8 cellular contexts compared by ENCODE assay signal in genomic region chr15:99631256-99631655, GRCh38.
A peak's percentile ranks its signal among the peaks of the same experiment; 100 is the strongest.
DNase-seq lines count a peak whose midpoint lies in the region; ATAC-seq and TF ChIP-seq lines count a peak whose summit lies in the region.

No MANE protein-coding gene starts in this region.

- H2BK120ac ChIP-seq in H9 (ENCODE audit: low read depth, low read length, poor library complexity, severe bottlenecking), result no peak overlapping the region

- no peak overlapping the region for H2BK20ac ChIP-seq in H9 (ENCODE audit: low read depth, low read length, poor library complexity, severe bottlenecking)

- H3K27me3 ChIP-seq in gastrocnemius medialis, result no peaks in the 10 kb centered on the region
- H3K27me3 ChIP-seq in H9 (ENCODE audit: insufficient read depth, low read length), result no peaks in the 10 kb centered on the region
- H3K27me3 ChIP-seq in smooth muscle cell (ENCODE audit: low read depth), result no peaks in the 10 kb centered on the region

- H3K27ac Mint-ChIP-seq in T-helper 17 cell (no peak overlapping the region), H9 (peak overlapping the region in 1 of 3 experiments; percentile 40; a peak in 1 of 7 replicates)

- H4K20me1 ChIP-seq in H9 (ENCODE audit: control insufficient read depth, insufficient read depth, insufficient read length) (no peaks in the 10 kb centered on the region), smooth muscle cell (ENCODE audit: low read depth) (peaks cover 55% of the 10 kb centered on the region)

- no peak overlapping the region for H2BK15ac ChIP-seq in H9 (ENCODE audit: low read depth, low read length)

- no peak overlapping the region for H2BK12ac ChIP-seq in H9 (ENCODE audit: insufficient read length, low read depth, low read length)

- no peak overlapping the region for H4K8ac ChIP-seq in H9 (replicated peaks; ENCODE audit: insufficient read length, low read depth, low read length)

- H3K4me1 Mint-ChIP-seq in T-helper 17 cell (peaks cover 30% of the 10 kb centered on the region), H9 (peaks cover 39 to 46% of the 10 kb centered on the region in 2 experiments)

- no peak overlapping the region for H2BK5ac ChIP-seq in H9 (ENCODE audit: insufficient read length, low read length)

- no peak overlapping the region for H2AK5ac ChIP-seq in H9 (ENCODE audit: insufficient read length, low read length)

- H3K27me3 Mint-ChIP-seq in T-helper 17 cell (no peaks in the 10 kb centered on the region), H9 (ENCODE audit: low read depth) (no peaks in the 10 kb centered on the region)

- no peak for TF ChIP-seq POLR2A in gastrocnemius medialis (IDR thresholded peaks at IDR 0.05)

- no peak overlapping the region for H4K5ac ChIP-seq in H9 (ENCODE audit: insufficient read length, low read depth, low read length)

- H3K27ac ChIP-seq in gastrocnemius medialis (peak overlapping the region; percentile 65 to 79 (median 70)), H9 (ENCODE audit: insufficient read length, low read depth, low read length) (no peak overlapping the region), smooth muscle cell (ENCODE audit: low read depth) (no peak overlapping the region)

- H3K4me1 ChIP-seq in gastrocnemius medialis, result peaks cover 46 to 54% of the 10 kb centered on the region in 2 donors
- peaks cover 3% of the 10 kb centered on the region; the same call in 1 of the 2 replicates for H3K4me1 ChIP-seq in H9 (ENCODE audit: insufficient read depth, low read length)
- H3K4me1 ChIP-seq in smooth muscle cell (ENCODE audit: low read depth), result peaks cover 7% of the 10 kb centered on the region

- H3K79me2 ChIP-seq in H9 (ENCODE audit: insufficient read depth, low read length), result no peaks in the 10 kb centered on the region
- H3K79me2 ChIP-seq in smooth muscle cell (ENCODE audit: low read depth), result peaks cover 83% of the 10 kb centered on the region

- H3K4me2 ChIP-seq in H9 (ENCODE audit: insufficient read depth, insufficient read length, low read length) (no peak overlapping the region), smooth muscle cell (no peak overlapping the region)

- no peaks in the 10 kb centered on the region for H3K23me2 ChIP-seq in H9 (ENCODE audit: insufficient read length, low read depth, low read length, poor library complexity, severe bottlenecking)

- no peak overlapping the region for H3K14ac ChIP-seq in H9 (ENCODE audit: insufficient read depth, low read length)

- in situ Hi-C loops in gastrocnemius medialis (cut with MboI; ENCODE audit: low sequenced_read_pairs in 4 of 4), result loop anchor here in 1 of 4 donors (10.0 kb wide), 1 partner anchor 64 kb away; no protein-coding TSS in a partner anchor

- H3K9ac ChIP-seq in H9 (ENCODE audit: extremely low read depth, insufficient read length, low read length), result no peak overlapping the region
- H3K9ac ChIP-seq in smooth muscle cell (ENCODE audit: low read depth), result no peak overlapping the region

- H3K18ac ChIP-seq in H9 (ENCODE audit: insufficient read length, low read depth, low read length), result no peak overlapping the region

- H3K36me3 Mint-ChIP-seq in T-helper 17 cell (ENCODE audit: low read depth), result peaks cover 7% of the 10 kb centered on the region
- peaks cover 15 to 28% (median 22%) of the 10 kb centered on the region in 3 experiments for H3K36me3 Mint-ChIP-seq in H9 (ENCODE audit: insufficient read depth in 1 of 3, low read depth in 3 of 3)

- no peak overlapping the region for H4K91ac ChIP-seq in H9 (ENCODE audit: insufficient read length, low read depth, low read length)

- H3K4me3 Mint-ChIP-seq in T-helper 17 cell, result no peak overlapping the region
- H3K4me3 Mint-ChIP-seq in H9, result no peak overlapping the region

- ATAC-seq in HG03039 (IDR thresholded peaks at IDR 0.05; ENCODE audit: unreplicated experiment), result peak; percentile 85
- peak; percentile 66 for ATAC-seq in T-helper 17 cell
- peak; percentile 85 to 92 for ATAC-seq in gastrocnemius medialis

- WGBS in H9 (ENCODE audit: extremely low coverage, insufficient read length, low lambda C conversion rate), result no CpG with 5 or more reads among the region's 2 CpGs
- WGBS in smooth muscle cell (ENCODE audit: low lambda C conversion rate), result 79% methylated on average over 2 of the region's 2 CpGs

- H3K9me3 Mint-ChIP-seq in H9, result peaks cover 5 to 9% of the 10 kb centered on the region in 2 experiments; a peak in 4 of 5 replicates

- H3K23ac ChIP-seq in H9 (ENCODE audit: insufficient read length, low read depth, low read length), result no peak overlapping the region

- DNase-seq in GM19240 (ENCODE audit: insufficient read length, low spot score) (peak; percentile 11), T-helper 17 cell (no peak), gastrocnemius medialis (no peak), glomerular visceral epithelial cell (ENCODE audit: extremely low spot score) (no peak), H9 (no peak), smooth muscle cell (lab: John Stamatoyannopoulos, UW; ENCODE audit: unreplicated experiment) (no peak), NCI-H1048 (lab: John Stamatoyannopoulos, UW) (no peak)

- H3F3A ChIP-seq in smooth muscle cell (ENCODE audit: low read depth), result no peaks in the 10 kb centered on the region

- no peaks in the 10 kb centered on the region for H3K79me1 ChIP-seq in H9 (ENCODE audit: insufficient read depth, low read depth, low read length, poor library complexity, severe bottlenecking)

- H2AFZ ChIP-seq in H9 (ENCODE audit: low read length) (no peak overlapping the region), smooth muscle cell (ENCODE audit: low read depth) (no peak overlapping the region)

- no peak overlapping the region for H3K4ac ChIP-seq in H9 (ENCODE audit: low read depth, low read length)

- H3K4me3 ChIP-seq in gastrocnemius medialis (peak overlapping the region in 1 of 4 donors; percentile 7), smooth muscle cell (no peak overlapping the region)

- H3K36me3 ChIP-seq in gastrocnemius medialis (no peaks in the 10 kb centered on the region), smooth muscle cell (ENCODE audit: low read depth) (no peaks in the 10 kb centered on the region)

- no peak overlapping the region for H3K56ac ChIP-seq in H9 (ENCODE audit: insufficient read length, low read depth, low read length)

- TF ChIP-seq CTCF in gastrocnemius medialis (IDR thresholded peaks at IDR 0.05 in 4 of 5, conservative IDR thresholded peaks at IDR 0.05 in 1 of 5), result no peak
- TF ChIP-seq CTCF in H9 (conservative IDR thresholded peaks at IDR 0.05), result no peak
- TF ChIP-seq CTCF in smooth muscle cell (IDR thresholded peaks at IDR 0.05; ENCODE audit: borderline replicate concordance, insufficient read depth, poor library complexity, severe bottlenecking), result no peak

- intact Hi-C loops in gastrocnemius medialis (cut with DNase I; ENCODE audit: low total_unique reads), result no loop called here

- H3T11ph ChIP-seq in H9 (ENCODE audit: low read length), result no peak overlapping the region

- H3K9me3 ChIP-seq in T-helper 17 cell (ENCODE audit: control insufficient read depth, low read length, poor library complexity, severe bottlenecking) (no peaks in the 10 kb centered on the region), gastrocnemius medialis (no peaks in the 10 kb centered on the region), H9 (ENCODE audit: control insufficient read depth, low read depth, low read length) (no peaks in the 10 kb centered on the region), smooth muscle cell (replicated peaks; ENCODE audit: low read depth) (no peaks in the 10 kb centered on the region)

Comparison
In these comparisons a context has a peak if more than half of its experiments do, and no peak if none do; other contexts are left out.
1. H3K27ac ChIP-seq: peak in gastrocnemius medialis (4 of 4); none in H9 (single experiment) and smooth muscle cell (single experiment).
2. Peak in every context shown above with its lines, with median percentiles within 50 percentile points of each other: ATAC-seq.